In genomic region chr1:40267767-40268187, GRCh38 we compare ENCODE assay signal across 12 cellular contexts. TPM values are rescaled to one million over a fixed set of nuclear protein-coding genes. Genes with fewer than 3 reads are reported as not detected.
A peak's percentile ranks its signal among the peaks of the same experiment; 100 is the strongest.
DNase-seq lines count a peak whose midpoint lies in the region; ATAC-seq and TF ChIP-seq lines count a peak whose summit lies in the region.
"Had no signal": no experiment of that assay in that cellular context is flagged by ENCODE, and none has a peak within 500 bp of the region (broad histone marks: within the 10 kb centered on the region; RNA-seq: fewer than 3 reads in every experiment).

No MANE protein-coding gene starts in this region.

- peaks cover 17% of the 10 kb centered on the region for H3K36me3 ChIP-seq in rectal smooth muscle tissue (ENCODE audit: control insufficient read depth, insufficient read depth, low read length)

- no peak for TF ChIP-seq CTCF in fibroblast of villous mesenchyme (IDR thresholded peaks at IDR 0.05; ENCODE audit: insufficient read depth, low read depth, low read length)

- H3K36me3 Mint-ChIP-seq in activated T-helper 17 cell treated with anti-CD3 and anti-CD28 coated beads, Interleukin-2, amount 50 U/mL, for 72 hours (ENCODE audit: low read depth), result peaks cover 100% of the 10 kb centered on the region

- peak overlapping the region; percentile 79 for H3K27ac Mint-ChIP-seq in activated T-helper 17 cell treated with anti-CD3 and anti-CD28 coated beads, Interleukin-2, amount 50 U/mL, for 72 hours
- H3K27ac Mint-ChIP-seq: activated CD4-positive, alpha-beta memory T cell treated with anti-CD3 and anti-CD28 coated beads, Interleukin-2, amount 10 ng/mL, durations not matched to agents 7 days and 5 days; mesothelial cell of epicardium had no signal

- DNase-seq in EL, result peak; percentile 79
- DNase-seq in fibroblast of villous mesenchyme (ENCODE audit: low read depth), result peak; percentile 65
- DNase-seq in activated CD4-positive, alpha-beta T cell treated with anti-CD3 and anti-CD28 coated beads, Interleukin-2, amount 50 U/mL, for 4 hours, result no peak
- no peak for DNase-seq in NCI-H2107 treated with DMSO at 0.1 percent for 48 hours (lab: John Stamatoyannopoulos, UW; ENCODE audit: unreplicated experiment)
- no peak for DNase-seq in activated naive CD4-positive, alpha-beta T cell (lab: John Stamatoyannopoulos, UW)
- DNase-seq: activated CD4-positive, alpha-beta memory T cell treated with anti-CD3 and anti-CD28 coated beads, Interleukin-2, amount 10 ng/mL, durations not matched to agents 7 days and 5 days; effector CD4-positive, alpha-beta T cell; Peyer's patch had no signal

- peaks cover 22% of the 10 kb centered on the region for H3K4me1 Mint-ChIP-seq in activated T-helper 17 cell treated with anti-CD3 and anti-CD28 coated beads, Interleukin-2, amount 50 U/mL, for 72 hours

- H3K4me3 ChIP-seq in fibroblast of villous mesenchyme (ENCODE audit: low read depth, low read length), result no peak overlapping the region
- no peak overlapping the region for H3K4me3 ChIP-seq in rectal smooth muscle tissue (ENCODE audit: low read length)
- H3K4me3 ChIP-seq: Peyer's patch had no signal

- H3K27me3 ChIP-seq in rectal smooth muscle tissue (ENCODE audit: control insufficient read depth, insufficient read depth, low read length), result no peaks in the 10 kb centered on the region
- H3K27me3 ChIP-seq: Peyer's patch had no signal

- H3K4me1 ChIP-seq in rectal smooth muscle tissue (ENCODE audit: control insufficient read depth, insufficient read depth, low read length), result peaks cover 25% of the 10 kb centered on the region
- H3K4me1 ChIP-seq: Peyer's patch had no signal

- H3K9me3 Mint-ChIP-seq in activated T-helper 17 cell treated with anti-CD3 and anti-CD28 coated beads, Interleukin-2, amount 50 U/mL, for 72 hours, result no peaks in the 10 kb centered on the region
- H3K9me3 Mint-ChIP-seq: activated CD4-positive, alpha-beta memory T cell treated with anti-CD3 and anti-CD28 coated beads, Interleukin-2, amount 10 ng/mL, durations not matched to agents 7 days and 5 days; mesothelial cell of epicardium had no signal

- peak overlapping the region; percentile 79 for H3K27ac ChIP-seq in rectal smooth muscle tissue (ENCODE audit: low read depth, low read length)

- H3K9ac ChIP-seq in rectal smooth muscle tissue (ENCODE audit: low read length), result no peak overlapping the region

- H3K4me3 Mint-ChIP-seq in activated T-helper 17 cell treated with anti-CD3 and anti-CD28 coated beads, Interleukin-2, amount 50 U/mL, for 72 hours, result no peak overlapping the region
- H3K4me3 Mint-ChIP-seq: activated CD4-positive, alpha-beta memory T cell treated with anti-CD3 and anti-CD28 coated beads, Interleukin-2, amount 10 ng/mL, durations not matched to agents 7 days and 5 days; mesothelial cell of epicardium had no signal

- H3K27me3 Mint-ChIP-seq in activated T-helper 17 cell treated with anti-CD3 and anti-CD28 coated beads, Interleukin-2, amount 50 U/mL, for 72 hours, result no peaks in the 10 kb centered on the region
- H3K27me3 Mint-ChIP-seq: activated CD4-positive, alpha-beta memory T cell treated with anti-CD3 and anti-CD28 coated beads, Interleukin-2, amount 10 ng/mL, durations not matched to agents 7 days and 5 days had no signal

- no peak for ATAC-seq in activated T-helper 17 cell treated with anti-CD3 and anti-CD28 coated beads, Interleukin-2, amount 50 U/mL, for 72 hours (replicated peaks)
- ATAC-seq in HG02571 (IDR thresholded peaks at IDR 0.05; ENCODE audit: unreplicated experiment), result no peak

RNA-seq across cellular contexts. Expression of gene ZMPSTE24, which starts 9.7 kb away (rescaled TPM):
- total RNA-seq in activated T-helper 17 cell treated with anti-CD3 and anti-CD28 coated beads, Interleukin-2, amount 50 U/mL, for 72 hours, result 10 to 100 TPM; 26.1 to 36.4 TPM
- total RNA-seq in fibroblast of villous mesenchyme, result 74.4 and 110 TPM in 2 replicates

RNA-seq across cellular contexts. Expression of gene TMCO2, which starts 20.0 kb away (rescaled TPM):
- under 1 TPM in 1 of 2 donors, not detected in 1; 0.50 TPM for total RNA-seq in activated T-helper 17 cell treated with anti-CD3 and anti-CD28 coated beads, Interleukin-2, amount 50 U/mL, for 72 hours
- total RNA-seq in fibroblast of villous mesenchyme, result not detected in 2 replicates
- total RNA-seq: activated CD4-positive, alpha-beta memory T cell treated with anti-CD3 and anti-CD28 coated beads, Interleukin-2, amount 10 ng/mL, durations not matched to agents 7 days and 5 days; mesothelial cell of epicardium; Peyer's patch had no signal

RNA-seq across cellular contexts. Expression of gene COL9A2, which starts 49.3 kb away (rescaled TPM):
- 10 to 100 TPM in 1 of 2 donors, 1 to 10 TPM in 1; 7.5 to 18.9 TPM for total RNA-seq in activated T-helper 17 cell treated with anti-CD3 and anti-CD28 coated beads, Interleukin-2, amount 50 U/mL, for 72 hours
- 0.86 and 1.3 TPM in 2 replicates for total RNA-seq in fibroblast of villous mesenchyme

Comparison
In these comparisons a context has a peak if more than half of its experiments do, and no peak if none do; other contexts are left out.
1. DNase-seq: peak in EL (single experiment) and fibroblast of villous mesenchyme (single experiment); none in activated CD4-positive, alpha-beta T cell treated with anti-CD3 and anti-CD28 coated beads, Interleukin-2, amount 50 U/mL, for 4 hours (0 of 2), NCI-H2107 treated with DMSO at 0.1 percent for 48 hours (single experiment) and activated naive CD4-positive, alpha-beta T cell (0 of 4).